ENCODE assay signal across 1 cellular context in genomic region chr19:50476224-50476942, GRCh38.
TF ChIP-seq lines count a peak whose summit lies in the region.

Gene EMC10, plus strand, starts transcription at chr19:50476507. Its CDS starts 38 bp downstream, at chr19:50476545.
Gene GARIN5A, minus strand, starts transcription at chr19:50476848. Its CDS starts 460 bp downstream, at chr19:50476388.

TF ChIP-seq in GM23338, 12 proteins besides CTCF, POLR2A, EP300 and RAD21 (continued from another document):
- TF ChIP-seq ZNF462 (CRISPR knock-in tag; IDR thresholded peaks at IDR 0.05) (no peak), JUNB (IDR thresholded peaks at IDR 0.05; ENCODE audit: unreplicated experiment) (no peak), ZNF114 (CRISPR knock-in tag; IDR thresholded peaks at IDR 0.05) (no peak), EZH2 (IDR thresholded peaks at IDR 0.05; ENCODE audit: low read depth, unreplicated experiment) (no peak), CREB1 (CRISPR knock-in tag; IDR thresholded peaks at IDR 0.05; ENCODE audit: low read depth) (no peak), STAT1 (IDR thresholded peaks at IDR 0.05; ENCODE audit: unreplicated experiment) (no peak), NANOG (IDR thresholded peaks at IDR 0.05; ENCODE audit: borderline replicate concordance) (no peak), ZNF331 (CRISPR knock-in tag; IDR thresholded peaks at IDR 0.05; ENCODE audit: low read depth) (no peak)
- TF ChIP-seq, protein P1, sequence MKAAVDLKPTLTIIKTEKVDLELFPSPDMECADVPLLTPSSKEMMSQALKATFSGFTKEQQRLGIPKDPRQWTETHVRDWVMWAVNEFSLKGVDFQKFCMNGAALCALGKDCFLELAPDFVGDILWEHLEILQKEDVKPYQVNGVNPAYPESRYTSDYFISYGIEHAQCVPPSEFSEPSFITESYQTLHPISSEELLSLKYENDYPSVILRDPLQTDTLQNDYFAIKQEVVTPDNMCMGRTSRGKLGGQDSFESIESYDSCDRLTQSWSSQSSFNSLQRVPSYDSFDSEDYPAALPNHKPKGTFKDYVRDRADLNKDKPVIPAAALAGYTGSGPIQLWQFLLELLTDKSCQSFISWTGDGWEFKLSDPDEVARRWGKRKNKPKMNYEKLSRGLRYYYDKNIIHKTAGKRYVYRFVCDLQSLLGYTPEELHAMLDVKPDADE (IDR thresholded peaks at IDR 0.05), result 0 out of 2 replicates have a peak, but pooled peaks have one; percentile 31
